Comparison of ENCODE assay signal across 13 cellular contexts in the genomic region with DNA sequence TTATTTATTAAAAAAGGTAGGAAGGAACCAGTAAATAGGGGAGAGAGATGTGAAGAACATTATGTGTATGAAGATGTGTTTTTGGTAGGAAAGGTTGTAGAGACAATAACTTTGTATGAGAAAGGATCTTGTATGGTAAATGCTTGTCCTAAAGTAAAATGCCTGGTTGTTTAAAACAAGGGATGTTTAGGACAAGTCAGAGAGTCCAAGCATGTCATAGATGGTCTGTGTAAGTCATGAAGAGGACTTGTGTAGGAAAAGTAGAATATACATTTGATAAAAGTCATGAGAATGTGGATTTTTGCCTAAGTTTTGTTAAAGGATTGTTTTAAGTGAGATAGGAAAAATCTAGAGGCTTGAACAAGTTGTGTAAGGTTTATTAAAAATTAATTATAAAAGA.
"Had no signal": no experiment of that assay in that cellular context is flagged by ENCODE, and none has a peak within 500 bp of the region (broad histone marks: within the 10 kb centered on the region; RNA-seq: fewer than 3 reads in every experiment).

No MANE protein-coding gene starts in this region.

- H3K4me3 Mint-ChIP-seq: activated CD4-positive, alpha-beta memory T cell treated with anti-CD3 and anti-CD28 coated beads for 36 hours; activated CD8-positive, alpha-beta memory T cell treated with anti-CD3 and anti-CD28 coated beads, Interleukin-2, amount 10 ng/mL, durations not matched to agents 7 days and 5 days; activated naive CD4-positive, alpha-beta T cell treated with anti-CD3 and anti-CD28 coated beads, Interleukin-2, amount 10 ng/mL, durations not matched to agents 7 days and 5 days; endodermal cell; naive thymus-derived CD4-positive, alpha-beta T cell; stimulated activated memory B cell treated with anti-CD40 and anti-IgM and Interleukin-4, amounts not matched to agents 10 μg/mL and 1 μg/mL and 100 μg/mL, for 72 hours had no signal

- H3K27ac Mint-ChIP-seq: activated CD4-positive, alpha-beta memory T cell treated with anti-CD3 and anti-CD28 coated beads for 36 hours; activated CD8-positive, alpha-beta memory T cell treated with anti-CD3 and anti-CD28 coated beads, Interleukin-2, amount 10 ng/mL, durations not matched to agents 7 days and 5 days; activated naive CD4-positive, alpha-beta T cell treated with anti-CD3 and anti-CD28 coated beads, Interleukin-2, amount 10 ng/mL, durations not matched to agents 7 days and 5 days; endodermal cell; naive thymus-derived CD4-positive, alpha-beta T cell; stimulated activated memory B cell treated with anti-CD40 and anti-IgM and Interleukin-4, amounts not matched to agents 10 μg/mL and 1 μg/mL and 100 μg/mL, for 72 hours had no signal

- H3K27me3 Mint-ChIP-seq: activated CD8-positive, alpha-beta memory T cell treated with anti-CD3 and anti-CD28 coated beads, Interleukin-2, amount 10 ng/mL, durations not matched to agents 7 days and 5 days; activated naive CD4-positive, alpha-beta T cell treated with anti-CD3 and anti-CD28 coated beads, Interleukin-2, amount 10 ng/mL, durations not matched to agents 7 days and 5 days; stimulated activated memory B cell treated with anti-CD40 and anti-IgM and Interleukin-4, amounts not matched to agents 10 μg/mL and 1 μg/mL and 100 μg/mL, for 72 hours had no signal

- ATAC-seq: activated CD8-positive, alpha-beta memory T cell treated with anti-CD3 and anti-CD28 coated beads, Interleukin-2, amount 10 ng/mL, durations not matched to agents 7 days and 5 days; left lung; naive thymus-derived CD4-positive, alpha-beta T cell; stimulated activated memory B cell treated with anti-CD40 and anti-IgM and Interleukin-4, amounts not matched to agents 10 μg/mL and 1 μg/mL and 100 μg/mL, for 72 hours had no signal

- H3K4me1 Mint-ChIP-seq: activated CD8-positive, alpha-beta memory T cell treated with anti-CD3 and anti-CD28 coated beads, Interleukin-2, amount 10 ng/mL, durations not matched to agents 7 days and 5 days; activated naive CD4-positive, alpha-beta T cell treated with anti-CD3 and anti-CD28 coated beads, Interleukin-2, amount 10 ng/mL, durations not matched to agents 7 days and 5 days; endodermal cell; naive thymus-derived CD4-positive, alpha-beta T cell; stimulated activated memory B cell treated with anti-CD40 and anti-IgM and Interleukin-4, amounts not matched to agents 10 μg/mL and 1 μg/mL and 100 μg/mL, for 72 hours had no signal

- H3K36me3 Mint-ChIP-seq: activated CD4-positive, alpha-beta memory T cell treated with anti-CD3 and anti-CD28 coated beads for 36 hours; activated CD8-positive, alpha-beta memory T cell treated with anti-CD3 and anti-CD28 coated beads, Interleukin-2, amount 10 ng/mL, durations not matched to agents 7 days and 5 days; activated naive CD4-positive, alpha-beta T cell treated with anti-CD3 and anti-CD28 coated beads, Interleukin-2, amount 10 ng/mL, durations not matched to agents 7 days and 5 days; stimulated activated memory B cell treated with anti-CD40 and anti-IgM and Interleukin-4, amounts not matched to agents 10 μg/mL and 1 μg/mL and 100 μg/mL, for 72 hours had no signal

- DNase-seq: activated CD4-positive, alpha-beta memory T cell treated with anti-CD3 and anti-CD28 coated beads for 36 hours; activated CD8-positive, alpha-beta memory T cell treated with anti-CD3 and anti-CD28 coated beads, Interleukin-2, amount 10 ng/mL, durations not matched to agents 7 days and 5 days; activated naive CD4-positive, alpha-beta T cell treated with anti-CD3 and anti-CD28 coated beads, Interleukin-2, amount 10 ng/mL, durations not matched to agents 7 days and 5 days; activated T-cell treated with anti-CD3 and anti-CD28 coated beads, Interleukin-2, amount 50 U/mL, for 1 hour; endodermal cell; left lung; mammary epithelial cell; naive thymus-derived CD4-positive, alpha-beta T cell; stimulated activated CD4-positive, alpha-beta T cell treated with anti-CD3 and anti-CD28 coated beads, Interleukin-12 subunit alpha, Interleukin-12 subunit beta, amount 100 ng/mL, for 4 hours; stimulated activated CD4-positive, alpha-beta T cell treated with anti-CD3 and anti-CD28 coated beads, Interleukin-2, amount 100 ng/mL, for 24 hours; thyroid gland; WERI-Rb-1 had no signal
